34 cellular contexts compared by ENCODE assay signal in genomic region chr12:9047105-9047504, GRCh38. TPM values are rescaled to one million over a fixed set of nuclear protein-coding genes. Genes with fewer than 3 reads are reported as not detected.
"Had no signal": no experiment of that assay in that cellular context is flagged by ENCODE, and none has a peak within 500 bp of the region (broad histone marks: within the 10 kb centered on the region; RNA-seq: fewer than 3 reads in every experiment).

No MANE protein-coding gene starts in this region.

- H3K27me3 Mint-ChIP-seq: activated CD4-positive, alpha-beta memory T cell treated with anti-CD3 and anti-CD28 coated beads for 36 hours; activated naive CD4-positive, alpha-beta T cell treated with anti-CD3 and anti-CD28 coated beads, Interleukin-2, amount 50 U/mL, for 24 hours; T-cell had no signal

- H3K4me3 Mint-ChIP-seq: activated B cell treated with CpG ODN at 0.5 μM for 24 hours; activated CD4-positive, alpha-beta memory T cell treated with anti-CD3 and anti-CD28 coated beads for 36 hours; activated CD8-positive, alpha-beta memory T cell treated with anti-CD3 and anti-CD28 coated beads, Interleukin-2, amount 10 ng/mL, durations not matched to agents 7 days and 5 days; activated naive CD4-positive, alpha-beta T cell treated with anti-CD3 and anti-CD28 coated beads, Interleukin-2, amount 50 U/mL, for 24 hours; activated naive CD8-positive, alpha-beta T cell treated with anti-CD3 and anti-CD28 coated beads, Interleukin-2, amount 10 ng/mL, durations not matched to agents 7 days and 5 days; T-cell had no signal

- H3K9ac ChIP-seq: KMS-11 had no signal

- H3K9me3 ChIP-seq: ascending aorta had no signal

- H3K4me1 Mint-ChIP-seq: activated B cell treated with CpG ODN at 0.5 μM for 24 hours had no signal

- DNase-seq: activated B cell treated with CpG ODN at 0.5 μM for 24 hours; activated CD4-positive, alpha-beta memory T cell treated with anti-CD3 and anti-CD28 coated beads for 36 hours; activated CD4-positive, alpha-beta T cell treated with anti-CD3 and anti-CD28 coated beads for 4 hours; activated CD4-positive, alpha-beta T cell treated with anti-CD3 and anti-CD28 coated beads, Interleukin-2, amount 50 U/mL, for 1 hour; activated CD4-positive, CD25-positive, alpha-beta regulatory T cell treated with anti-CD3 and anti-CD28 coated beads, Interleukin-2, amount 50 U/mL, for 72 hours; activated CD8-positive, alpha-beta memory T cell treated with anti-CD3 and anti-CD28 coated beads for 24 hours; activated CD8-positive, alpha-beta memory T cell treated with anti-CD3 and anti-CD28 coated beads, Interleukin-2, amount 10 ng/mL, durations not matched to agents 7 days and 5 days; activated CD8-positive, alpha-beta memory T cell treated with anti-CD3 and anti-CD28 coated beads, Interleukin-2, amount 50 U/mL, for 48 hours; activated gamma-delta T cell; activated naive CD4-positive, alpha-beta T cell treated with Interleukin-2 at 50 U/mL for 16 hours; activated naive CD8-positive, alpha-beta T cell treated with anti-CD3 and anti-CD28 coated beads, Interleukin-2, amount 10 ng/mL, durations not matched to agents 7 days and 5 days; amygdala; NCI-H1048; NCI-H1105 treated with DMSO at 0.1 percent for 48 hours; NCI-H1436; NCI-H1694; NCI-H1930; NCI-H2081 treated with DMSO at 0.1 percent for 48 hours; NCI-H345; NCI-H524 treated with DMSO at 0.1 percent for 48 hours; SIG-M5; T-cell; T-helper 2 cell; T-helper 9 cell had no signal

- H3K27ac Mint-ChIP-seq: activated B cell treated with CpG ODN at 0.5 μM for 24 hours; activated CD4-positive, alpha-beta memory T cell treated with anti-CD3 and anti-CD28 coated beads for 36 hours; activated CD8-positive, alpha-beta memory T cell treated with anti-CD3 and anti-CD28 coated beads, Interleukin-2, amount 10 ng/mL, durations not matched to agents 7 days and 5 days; activated naive CD4-positive, alpha-beta T cell treated with anti-CD3 and anti-CD28 coated beads, Interleukin-2, amount 50 U/mL, for 24 hours; activated naive CD8-positive, alpha-beta T cell treated with anti-CD3 and anti-CD28 coated beads, Interleukin-2, amount 10 ng/mL, durations not matched to agents 7 days and 5 days; activated T-helper 2 cell treated with anti-CD3 and anti-CD28 coated beads, Interferon-gamma antibody, Interleukin-2, Interleukin-4, amounts not matched to agents 10 μg/mL and 5 μg/mL and 100 μg/mL, durations not matched to agents 14 hours and 24 hours and 36 hours had no signal

- H3K27ac ChIP-seq: ascending aorta, cardiac muscle cell, KMS-11, VCaP had no signal

- H3K9me3 Mint-ChIP-seq: activated B cell treated with CpG ODN at 0.5 μM for 24 hours; activated naive CD4-positive, alpha-beta T cell treated with anti-CD3 and anti-CD28 coated beads, Interleukin-2, amount 50 U/mL, for 24 hours; activated naive CD8-positive, alpha-beta T cell treated with anti-CD3 and anti-CD28 coated beads, Interleukin-2, amount 10 ng/mL, durations not matched to agents 7 days and 5 days; activated T-helper 2 cell treated with anti-CD3 and anti-CD28 coated beads, Interferon-gamma antibody, Interleukin-2, Interleukin-4, amounts not matched to agents 10 μg/mL and 5 μg/mL and 100 μg/mL, durations not matched to agents 14 hours and 24 hours and 36 hours had no signal

- H3K4me3 ChIP-seq: ascending aorta, cardiac muscle cell had no signal

- H3K4me1 ChIP-seq: ascending aorta had no signal

- ATAC-seq: activated CD8-positive, alpha-beta memory T cell treated with anti-CD3 and anti-CD28 coated beads, Interleukin-2, amount 10 ng/mL, durations not matched to agents 7 days and 5 days; Panc1; Right ventricle myocardium inferior; SK-N-SH treated with all-trans-retinoic acid at 6 μM for 48 hours; T-cell had no signal

- H3K36me3 Mint-ChIP-seq: activated CD4-positive, alpha-beta memory T cell treated with anti-CD3 and anti-CD28 coated beads for 36 hours; activated CD8-positive, alpha-beta memory T cell treated with anti-CD3 and anti-CD28 coated beads, Interleukin-2, amount 10 ng/mL, durations not matched to agents 7 days and 5 days had no signal

- H3K36me3 ChIP-seq: ascending aorta, cardiac muscle cell had no signal

- H3K4me2 ChIP-seq: KMS-11 had no signal

- H3K27me3 ChIP-seq: ascending aorta, cardiac muscle cell had no signal

RNA-seq across cellular contexts. Expression of gene KLRG1, which starts 57.8 kb away (rescaled TPM):
- total RNA-seq: M059J had no signal
